In genomic region chr14:105207460-105207901, GRCh38 we compare ENCODE assay signal across 15 cellular contexts. TPM values are rescaled to one million over a fixed set of nuclear protein-coding genes. Genes with fewer than 3 reads are reported as not detected.
DNase-seq lines count a peak whose midpoint lies in the region; ATAC-seq, FAIRE-seq and TF ChIP-seq lines count a peak whose summit lies in the region.
"Had no signal": no experiment of that assay in that cellular context is flagged by ENCODE, and none has a peak within 500 bp of the region (broad histone marks: within the 10 kb centered on the region; RNA-seq: fewer than 3 reads in every experiment).

No MANE protein-coding gene starts in this region.

- no peak for DNase-seq in CD8-positive, alpha-beta T cell
- DNase-seq in HEK293T (ENCODE audit: extremely low spot score) (peak; percentile 53), cerebellum (ENCODE audit: low spot score) (peak; percentile 26), urothelium cell line (ENCODE audit: low spot score) (no peak), NCI-H2029 treated with DMSO at 0.1 percent for 48 hours (lab: John Stamatoyannopoulos, UW) (no peak), EL (no peak)
- DNase-seq in naive thymus-derived CD4-positive, alpha-beta T cell: no peak
- DNase-seq: activated CD8-positive, alpha-beta memory T cell treated with anti-CD3 and anti-CD28 coated beads for 24 hours; activated gamma-delta T cell; Caco-2; dermis blood vessel endothelial cell; left colon; NCI-H2227 treated with DMSO at 0.1 percent for 48 hours; stimulated activated CD4-positive, alpha-beta T cell treated with anti-CD3 and anti-CD28 coated beads, Interleukin-12 subunit alpha, Interleukin-12 subunit beta, amount 100 ng/mL, for 4 hours had no signal

- H3K4me1 ChIP-seq in CD8-positive, alpha-beta T cell (ENCODE audit: insufficient read depth, low read length): peaks cover 11% of the 10 kb centered on the region
- H3K4me1 ChIP-seq in naive thymus-derived CD4-positive, alpha-beta T cell (ENCODE audit: control insufficient read depth in 2 of 2, insufficient read depth in 2 of 2, low read length in 2 of 2): peaks cover 0 to 5% of the 10 kb centered on the region in 2 donors

- no peak overlapping the region for H3K4me3 ChIP-seq in CD8-positive, alpha-beta T cell (ENCODE audit: low read depth, low read length)
- no peak overlapping the region for H3K4me3 ChIP-seq in naive thymus-derived CD4-positive, alpha-beta T cell (ENCODE audit: low read length)

- POLR2A ChIA-PET in CD8-positive, alpha-beta T cell (lab: Charles Lee): no interaction called here
- POLR2A ChIA-PET in HEK293T (lab: Yijun Ruan, JAX): no interaction called here
- POLR2A ChIA-PET in naive thymus-derived CD4-positive, alpha-beta T cell (lab: Charles Lee): no interaction called here

- H3K36me3 ChIP-seq in CD8-positive, alpha-beta T cell (ENCODE audit: insufficient read depth, low read length): no peaks in the 10 kb centered on the region
- peaks cover 0 to 34% (median 0%) of the 10 kb centered on the region in 3 experiments for H3K36me3 ChIP-seq in naive thymus-derived CD4-positive, alpha-beta T cell (ENCODE audit: control insufficient read depth in 2 of 3, insufficient read depth in 3 of 3, low read length in 3 of 3)

- CTCF ChIA-PET in CD8-positive, alpha-beta T cell (lab: Charles Lee): interaction anchor here (0.6 to 2.4 kb wide), 2 partner anchors 105 to 145 kb away, joined by 3 to 8 read pairs; no protein-coding TSS in a partner anchor
- CTCF ChIA-PET in HEK293T (lab: Yijun Ruan, JAX): interaction anchor here (0.8 kb wide), 2 partner anchors 13 to 53 kb away, joined by 3 to 5 read pairs; no protein-coding TSS in a partner anchor
- CTCF ChIA-PET in naive thymus-derived CD4-positive, alpha-beta T cell (lab: Charles Lee): no interaction called here

- no peaks in the 10 kb centered on the region for H3K9me3 ChIP-seq in CD8-positive, alpha-beta T cell (ENCODE audit: low read length)
- H3K9me3 ChIP-seq in naive thymus-derived CD4-positive, alpha-beta T cell (ENCODE audit: control insufficient read depth in 2 of 3, low read length in 3 of 3): no peaks in the 10 kb centered on the region
- H3K9me3 ChIP-seq: Caco-2 had no signal

- no peak overlapping the region for H3K27ac ChIP-seq in CD8-positive, alpha-beta T cell (ENCODE audit: low read depth, low read length)
- H3K27ac ChIP-seq in naive thymus-derived CD4-positive, alpha-beta T cell (ENCODE audit: low read depth, low read length): no peak overlapping the region

- intact Hi-C loops in CD8-positive, alpha-beta T cell (cut with DNase I, micrococcal nuclease): no loop called here
- intact Hi-C loops in naive thymus-derived CD4-positive, alpha-beta T cell (cut with micrococcal nuclease): no loop called here

- H3K36me3 Mint-ChIP-seq in CD8-positive, alpha-beta T cell: peaks cover 12% of the 10 kb centered on the region
- H3K36me3 Mint-ChIP-seq in naive thymus-derived CD4-positive, alpha-beta T cell: peaks cover 0 to 4% (median 0%) of the 10 kb centered on the region in 5 donors

- no peak for TF ChIP-seq CTCF in CD8-positive, alpha-beta T cell (IDR thresholded peaks at IDR 0.05)

- no peak overlapping the region for H3K4me3 Mint-ChIP-seq in CD8-positive, alpha-beta T cell
- no peak overlapping the region for H3K4me3 Mint-ChIP-seq in naive thymus-derived CD4-positive, alpha-beta T cell

- no peak for FAIRE-seq in urothelium cell line (lab: Jason Lieb, UNC)
- FAIRE-seq: GM18507 had no signal

- peaks cover 9% of the 10 kb centered on the region for H3K4me1 Mint-ChIP-seq in CD8-positive, alpha-beta T cell (ENCODE audit: low read depth)
- peaks cover 0 to 7% (median 4%) of the 10 kb centered on the region in 7 donors for H3K4me1 Mint-ChIP-seq in naive thymus-derived CD4-positive, alpha-beta T cell

- H3K27me3 ChIP-seq in CD8-positive, alpha-beta T cell (ENCODE audit: insufficient read depth, low read length): no peaks in the 10 kb centered on the region
- H3K27me3 ChIP-seq in naive thymus-derived CD4-positive, alpha-beta T cell (ENCODE audit: control insufficient read depth in 2 of 2, insufficient read depth in 2 of 2, low read length in 2 of 2): no peaks in the 10 kb centered on the region

- H3K9me3 Mint-ChIP-seq in CD8-positive, alpha-beta T cell: no peaks in the 10 kb centered on the region
- no peaks in the 10 kb centered on the region for H3K9me3 Mint-ChIP-seq in naive thymus-derived CD4-positive, alpha-beta T cell

- no peaks in the 10 kb centered on the region for H3K27me3 Mint-ChIP-seq in CD8-positive, alpha-beta T cell (ENCODE audit: low read depth)
- no peaks in the 10 kb centered on the region for H3K27me3 Mint-ChIP-seq in naive thymus-derived CD4-positive, alpha-beta T cell

- no peak overlapping the region for H3K27ac Mint-ChIP-seq in CD8-positive, alpha-beta T cell
- H3K27ac Mint-ChIP-seq in naive thymus-derived CD4-positive, alpha-beta T cell: no peak overlapping the region

- ATAC-seq in CD8-positive, alpha-beta T cell: peak; percentile 33
- peak; percentile 20 for ATAC-seq in naive thymus-derived CD4-positive, alpha-beta T cell
- ATAC-seq: left colon had no signal

TF ChIP-seq in HEK293T, 16 proteins besides CTCF, POLR2A, EP300 and RAD21:
- TF ChIP-seq ZNF384 (IDR thresholded peaks at IDR 0.05) (no peak), BHLHE40 (IDR thresholded peaks at IDR 0.05; ENCODE audit: borderline replicate concordance) (no peak), NFRKB (IDR thresholded peaks at IDR 0.05) (no peak), ELF4 (IDR thresholded peaks at IDR 0.05) (no peak), LEF1 (IDR thresholded peaks at IDR 0.05; ENCODE audit: borderline replicate concordance) (no peak), CTBP1 (IDR thresholded peaks at IDR 0.05; ENCODE audit: borderline replicate concordance) (no peak), FOXK2 (IDR thresholded peaks at IDR 0.05) (no peak), FOXM1 (IDR thresholded peaks at IDR 0.05; ENCODE audit: borderline replicate concordance) (no peak), ARNT (IDR thresholded peaks at IDR 0.05) (no peak)
TF ChIP-seq in HEK293T: peak in this region for 0.

RNA-seq across cellular contexts. Expression of gene NUDT14, which starts 26.4 kb away (rescaled TPM):
- total RNA-seq in CD8-positive, alpha-beta T cell: 1 to 10 TPM; 5.7 to 6.2 TPM
- 9.7 TPM for total RNA-seq in cerebellum
- 10 to 100 TPM; 17.3 to 29.6 (median 20.6) TPM for total RNA-seq in naive thymus-derived CD4-positive, alpha-beta T cell
- 10 to 100 TPM; 17.4 to 20.1 TPM for polyA plus RNA-seq in naive thymus-derived CD4-positive, alpha-beta T cell

RNA-seq across cellular contexts. Expression of gene JAG2, which starts 38.9 kb away (rescaled TPM):
- under 1 TPM; 0.72 to 0.84 TPM for total RNA-seq in CD8-positive, alpha-beta T cell
- 16.8 TPM for total RNA-seq in cerebellum
- 1 to 10 TPM in 3 of 5 experiments, under 1 TPM in 2; 0.27 to 5.7 (median 2.2) TPM for total RNA-seq in naive thymus-derived CD4-positive, alpha-beta T cell
- under 1 TPM in 1 of 2 donors, not detected in 1; 0.21 TPM for polyA plus RNA-seq in naive thymus-derived CD4-positive, alpha-beta T cell

RNA-seq across cellular contexts. Expression of gene BTBD6, which starts 40.9 kb away (rescaled TPM):
- total RNA-seq in CD8-positive, alpha-beta T cell: 10 to 100 TPM; 34.1 to 34.4 TPM
- 25.7 TPM for total RNA-seq in cerebellum
- 10 to 100 TPM; 30.8 to 43.0 (median 40.1) TPM for total RNA-seq in naive thymus-derived CD4-positive, alpha-beta T cell
- polyA plus RNA-seq in naive thymus-derived CD4-positive, alpha-beta T cell: 1 to 10 TPM; 4.0 to 7.9 TPM

Comparison
In these comparisons a context has a peak if more than half of its experiments do, and no peak if none do; other contexts are left out.
1. DNase-seq: peak in HEK293T (single experiment) and cerebellum (single experiment); none in CD8-positive, alpha-beta T cell (0 of 7), naive thymus-derived CD4-positive, alpha-beta T cell (0 of 9), urothelium cell line (single experiment), NCI-H2029 treated with DMSO at 0.1 percent for 48 hours (single experiment) and EL (single experiment).